In genomic region chr20:1474325-1474724, GRCh38 we compare ENCODE assay signal across 21 cellular contexts. TPM values are rescaled to one million over a fixed set of nuclear protein-coding genes. Genes with fewer than 3 reads are reported as not detected.
DNase-seq lines count a peak whose midpoint lies in the region; ATAC-seq and TF ChIP-seq lines count a peak whose summit lies in the region.
"Had no signal": no experiment of that assay in that cellular context is flagged by ENCODE, and none has a peak within 500 bp of the region (broad histone marks: within the 10 kb centered on the region; RNA-seq: fewer than 3 reads in every experiment).

No MANE protein-coding gene starts in this region.

- WGBS in mammary epithelial cell (ENCODE audit: low coverage, missing lambda C conversion rate) = 99% methylated on average over 7 of the region's 8 CpGs

- no peak overlapping the region for H3K4me3 ChIP-seq in mammary epithelial cell (replicated peaks in 1 of 3; ENCODE audit: insufficient read depth in 1 of 3, low read depth in 2 of 3, low read length in 3 of 3)
- H3K4me3 ChIP-seq: A549; BLaER1 treated with 17β-estradiol and CSF1 and Interleukin-3, amounts not matched to agents 10 nM and 100 nM; GM23338 had no signal

- H3K27me3 Mint-ChIP-seq in MCF 10A (ENCODE audit: insufficient read depth, unreplicated experiment) = no peaks in the 10 kb centered on the region

- H4K20me1 ChIP-seq in mammary epithelial cell (ENCODE audit: insufficient read depth, low read length) = no peaks in the 10 kb centered on the region

- peaks cover 42% of the 10 kb centered on the region for H3K4me1 Mint-ChIP-seq in MCF 10A (ENCODE audit: insufficient read depth, unreplicated experiment)
- H3K4me1 Mint-ChIP-seq: CD8-positive, alpha-beta memory T cell had no signal

- H3K79me2 ChIP-seq in mammary epithelial cell (ENCODE audit: insufficient read depth, low read length) = peaks cover 18% of the 10 kb centered on the region

- no peak overlapping the region for H3K4me2 ChIP-seq in mammary epithelial cell (ENCODE audit: insufficient read depth, low read depth, low read length)
- H3K4me2 ChIP-seq: GM23338 had no signal

- H3K36me3 ChIP-seq in mammary epithelial cell (ENCODE audit: insufficient read depth, low read length) = peaks cover 2% of the 10 kb centered on the region
- H3K36me3 ChIP-seq: BE2C had no signal

- H3K4me3 Mint-ChIP-seq in MCF 10A (ENCODE audit: unreplicated experiment) = no peak overlapping the region
- H3K4me3 Mint-ChIP-seq: CD14-positive monocyte; CD4-positive, alpha-beta T cell; CD8-positive, alpha-beta memory T cell; GM23338; H9 had no signal

- H2AFZ ChIP-seq in mammary epithelial cell (ENCODE audit: low read depth, low read length) = no peak overlapping the region

- no peak overlapping the region for H3K27ac ChIP-seq in mammary epithelial cell (ENCODE audit: insufficient read depth, low read depth, low read length)
- peak overlapping the region; percentile 21 for H3K27ac ChIP-seq in RWPE1
- peak overlapping the region; percentile 52 for H3K27ac ChIP-seq in epithelial cell of prostate
- H3K27ac ChIP-seq: BLaER1 treated with 17β-estradiol and CSF1 and Interleukin-3, amounts not matched to agents 10 nM and 100 nM had no signal

- no peaks in the 10 kb centered on the region for H3K9me3 Mint-ChIP-seq in MCF 10A (ENCODE audit: unreplicated experiment)
- H3K9me3 Mint-ChIP-seq: CD4-positive, alpha-beta T cell; CD8-positive, alpha-beta memory T cell; GM23338; H9 had no signal

- peaks cover 60% of the 10 kb centered on the region for H3K4me1 ChIP-seq in mammary epithelial cell (ENCODE audit: insufficient read depth, low read length)
- H3K4me1 ChIP-seq: BE2C had no signal

- H3K9ac ChIP-seq in mammary epithelial cell (ENCODE audit: insufficient read depth, low read length) = no peak overlapping the region

- in situ Hi-C loops in mammary epithelial cell (cut with MboI; ENCODE audit: low sequenced_read_pairs in 2 of 2) = no loop called here

- BruUV-seq in MCF 10A (replicated peaks; lab: Mats Ljungman, UMichigan) = no TSS peak
- no TSS peak for BruUV-seq in mammary epithelial cell (replicated peaks; lab: Mats Ljungman, UMichigan)

- POLR2A ChIA-PET in MCF 10A (lab: Yijun Ruan, JAX) (interaction anchor here (0.6 to 8.6 kb wide), 6 partner anchors 8 to 83 kb away, joined by 3 to 122 read pairs (median 43); partner anchors contain the start of genes NSFL1C and SIRPB2), RWPE1 (lab: Yijun Ruan, JAX; ENCODE audit: low non-redundant PET) (no interaction called here)

- no peaks in the 10 kb centered on the region for H3K27me3 ChIP-seq in mammary epithelial cell (ENCODE audit: insufficient read depth, low read length)
- H3K27me3 ChIP-seq: BE2C; BLaER1 treated with 17β-estradiol and CSF1 and Interleukin-3, amounts not matched to agents 10 nM and 100 nM had no signal

- CTCF ChIA-PET in MCF 10A (lab: Yijun Ruan, JAX) = interaction anchor here (0.7 to 25.4 kb wide), 7 partner anchors 16 to 245 kb away, joined by 3 to 615 read pairs (median 4); partner anchors contain the start of gene SIRPB2
- CTCF ChIA-PET in mammary epithelial cell (lab: Charles Lee; ENCODE audit: low non-redundant PET) = interaction anchor here (0.8 kb wide), 1 partner anchor 557 kb away, joined by 6 read pairs; no protein-coding TSS in a partner anchor
- CTCF ChIA-PET in RWPE1 (lab: Yijun Ruan, JAX) = interaction anchor here (0.7 to 3.2 kb wide), 2 partner anchors 29 to 173 kb away, joined by 6 to 21 read pairs; no protein-coding TSS in a partner anchor

- no peak for DNase-seq in MCF 10A (ENCODE audit: unreplicated experiment)
- DNase-seq in mammary epithelial cell = no peak
- DNase-seq in RWPE1 (ENCODE audit: low spot score) = no peak
- no peak for DNase-seq in epithelial cell of prostate (ENCODE audit: low read depth, low spot score)
- DNase-seq in NCI-H146 treated with DMSO at 0.1 percent for 48 hours (lab: John Stamatoyannopoulos, UW; ENCODE audit: unreplicated experiment) = no peak
- DNase-seq: 8988T; ACHN; BE2C; CD4-positive, alpha-beta T cell; CD8-positive, alpha-beta memory T cell; DMS 273 treated with DMSO at 0.1 percent for 48 hours; DMS79; EL; GDM1; H9 had no signal

- no peaks in the 10 kb centered on the region for H3K9me3 ChIP-seq in mammary epithelial cell (replicated peaks; ENCODE audit: insufficient read depth, low read length)
- H3K9me3 ChIP-seq: A549; BE2C; BLaER1 treated with 17β-estradiol and CSF1 and Interleukin-3, amounts not matched to agents 10 nM and 100 nM had no signal

- peak overlapping the region; percentile 69 for H3K27ac Mint-ChIP-seq in MCF 10A (ENCODE audit: low read depth, unreplicated experiment)
- H3K27ac Mint-ChIP-seq: CD4-positive, alpha-beta T cell; CD8-positive, alpha-beta memory T cell; GM23338; H9 had no signal

- ATAC-seq in HG03432 (IDR thresholded peaks at IDR 0.05; ENCODE audit: unreplicated experiment) = no peak

- intact Hi-C loops in MCF 10A (cut with micrococcal nuclease) = loop anchor here (10.0 kb wide), 1 partner anchor 630 kb away; the partner anchor contains the start of gene STK35
- intact Hi-C loops in mammary epithelial cell (cut with micrococcal nuclease) = loop anchor here (5.0 kb wide), 1 partner anchor 357 kb away; the partner anchor contains the start of gene PSMF1

- TF ChIP-seq CTCF in MCF 10A (IDR thresholded peaks at IDR 0.05; ENCODE audit: unreplicated experiment) = no peak
- TF ChIP-seq CTCF in mammary epithelial cell (conservative IDR thresholded peaks at IDR 0.05 in 1 of 2, IDR thresholded peaks at IDR 0.05 in 1 of 2; ENCODE audit: extremely low read depth in 1 of 2, insufficient read depth in 1 of 2, low read depth in 1 of 2, low read length in 2 of 2) = no peak
- no peak for TF ChIP-seq CTCF in RWPE1 (conservative IDR thresholded peaks at IDR 0.05; ENCODE audit: low read depth)

- dilution Hi-C loops in mammary epithelial cell (cut with HindIII; ENCODE audit: low sequenced_read_pairs) = no loop called here

- H3K36me3 Mint-ChIP-seq in MCF 10A (ENCODE audit: insufficient read depth, unreplicated experiment) = peaks cover 8% of the 10 kb centered on the region
- H3K36me3 Mint-ChIP-seq: CD8-positive, alpha-beta memory T cell had no signal

RNA-seq across cellular contexts. Expression of gene NSFL1C, which starts 7.7 kb away (rescaled TPM):
- total RNA-seq in MCF 10A (2022) = 63.3 and 76.1 TPM in 2 replicates
- 100 to 1,000 TPM in 1 of 2 donors, 10 to 100 TPM in 1; 46.3 to 105 TPM for total RNA-seq in mammary epithelial cell
- 29.6 TPM for polyA plus RNA-seq in mammary epithelial cell
- 73.3 TPM for polyA minus RNA-seq in mammary epithelial cell

RNA-seq across cellular contexts. Expression of gene SIRPB2, which starts 16.9 kb away (rescaled TPM):
- total RNA-seq in MCF 10A (2022) (1.3 and 1.8 TPM in 2 replicates), mammary epithelial cell (1 to 10 TPM in 1 of 2 donors, under 1 TPM in 1; 0.33 to 5.5 TPM)
- 2.4 TPM for polyA plus RNA-seq in mammary epithelial cell
- 18.5 TPM for polyA minus RNA-seq in mammary epithelial cell
- total RNA-seq: CD8-positive, alpha-beta memory T cell; GM23338; H4; H9 had no signal
- polyA plus RNA-seq: A549; CD8-positive, alpha-beta memory T cell had no signal
